Comparison of ENCODE assay signal across 10 cellular contexts in genomic region chr2:168211664-168212163, GRCh38. TPM values are rescaled to one million over a fixed set of nuclear protein-coding genes. Genes with fewer than 3 reads are reported as not detected.
DNase-seq lines count a peak whose midpoint lies in the region; ATAC-seq and FAIRE-seq lines count a peak whose summit lies in the region.
"Had no signal": no experiment of that assay in that cellular context is flagged by ENCODE, and none has a peak within 500 bp of the region (broad histone marks: within the 10 kb centered on the region; RNA-seq: fewer than 3 reads in every experiment).

No MANE protein-coding gene starts in this region.

- ATAC-seq in GM18907 (IDR thresholded peaks at IDR 0.05; ENCODE audit: unreplicated experiment) (peak; percentile 88), HG03064 (IDR thresholded peaks at IDR 0.05; ENCODE audit: low read depth, unreplicated experiment) (peak; percentile 53)

- no peaks in the 10 kb centered on the region for H3K4me1 ChIP-seq in SJCRH30
- H3K4me1 ChIP-seq in trophoblast cell (ENCODE audit: control insufficient read depth in 1 of 2, insufficient read depth in 2 of 2, low read length in 2 of 2), result peaks cover 0 to 4% of the 10 kb centered on the region in 2 experiments

- no peak overlapping the region for H2BK120ac ChIP-seq in trophoblast cell (ENCODE audit: insufficient read depth, low read length, poor library complexity)

- H2AFZ ChIP-seq in trophoblast cell (ENCODE audit: insufficient read depth, low read length, poor library complexity), result no peak overlapping the region

- no peaks in the 10 kb centered on the region for H3K79me1 ChIP-seq in trophoblast cell (ENCODE audit: low read length)

- no peak overlapping the region for H2AK5ac ChIP-seq in trophoblast cell (ENCODE audit: low read length)

- no peak overlapping the region for H3K4me2 ChIP-seq in trophoblast cell (ENCODE audit: low read length)

- H4K8ac ChIP-seq in trophoblast cell (ENCODE audit: low read depth, low read length), result no peak overlapping the region

- WGBS in trophoblast cell (ENCODE audit: extremely low coverage, insufficient coverage, insufficient read length), result no CpG with 5 or more reads among the region's 5 CpGs

- no peaks in the 10 kb centered on the region for H3K79me2 ChIP-seq in trophoblast cell (ENCODE audit: control insufficient read depth, insufficient read depth, low read length, poor library complexity)

- H3K36me3 ChIP-seq in SJCRH30, result no peaks in the 10 kb centered on the region
- no peaks in the 10 kb centered on the region for H3K36me3 ChIP-seq in trophoblast cell (ENCODE audit: control insufficient read depth in 1 of 2, insufficient read depth in 2 of 2, low read length in 2 of 2)

- H3K9me3 ChIP-seq in SJCRH30 (replicated peaks), result no peaks in the 10 kb centered on the region
- no peaks in the 10 kb centered on the region for H3K9me3 ChIP-seq in trophoblast cell (ENCODE audit: insufficient read depth, low read depth, low read length)

- no peak overlapping the region for H2BK12ac ChIP-seq in trophoblast cell (ENCODE audit: low read length)

- H3K23ac ChIP-seq in trophoblast cell (ENCODE audit: low read length), result no peak overlapping the region

- peak; percentile 38 for DNase-seq in activated naive CD4-positive, alpha-beta T cell treated with anti-CD3 and anti-CD28 coated beads, Interleukin-2, amount 50 U/mL, for 16 hours
- DNase-seq in renal cortical epithelial cell (ENCODE audit: low read depth), result peak; percentile 63
- no peak for DNase-seq in GM19239 (ENCODE audit: insufficient read length, low spot score)
- no peak for DNase-seq in SJCRH30
- DNase-seq in putamen (ENCODE audit: low spot score), result no peak
- no peak for DNase-seq in trophoblast cell
- DNase-seq: hypothalamus had no signal

- FAIRE-seq in GM19239 (lab: Jason Lieb, UNC), result no peak
- FAIRE-seq: GM18507 had no signal

- H3K27ac ChIP-seq in SJCRH30, result no peak overlapping the region
- H3K27ac ChIP-seq in trophoblast cell (ENCODE audit: low read depth, low read length), result no peak overlapping the region

- H3K18ac ChIP-seq in trophoblast cell (ENCODE audit: low read length), result no peak overlapping the region

- H4K12ac ChIP-seq in trophoblast cell (ENCODE audit: low read depth, low read length), result no peak overlapping the region

- H3K27me3 ChIP-seq in SJCRH30 (no peaks in the 10 kb centered on the region), trophoblast cell (ENCODE audit: insufficient read depth, low read length) (no peaks in the 10 kb centered on the region)

- H4K91ac ChIP-seq in trophoblast cell (ENCODE audit: low read depth, low read length), result no peak overlapping the region

- H3K4me3 ChIP-seq in SJCRH30 (no peak overlapping the region), trophoblast cell (ENCODE audit: low read depth, low read length) (no peak overlapping the region)

- H3K14ac ChIP-seq in trophoblast cell (ENCODE audit: low read length), result no peak overlapping the region

- no peak overlapping the region for H2BK5ac ChIP-seq in trophoblast cell (ENCODE audit: low read depth, low read length, poor library complexity)

- no peak overlapping the region for H3K4ac ChIP-seq in trophoblast cell (ENCODE audit: low read depth, low read length)

- no peak overlapping the region for H3K9ac ChIP-seq in trophoblast cell (ENCODE audit: low read length)

RNA-seq across cellular contexts. Expression of gene STK39, which starts 35.7 kb away (rescaled TPM):
- total RNA-seq in renal cortical epithelial cell, result 13.8 and 19.3 TPM in 2 replicates
- total RNA-seq in SJCRH30 (2014; rRNA removed; shearing (Covaris generic)), result 7.9 and 8.5 TPM in 2 replicates
- 4.8 and 4.9 TPM in 2 replicates for polyA plus RNA-seq in trophoblast cell (2013)

Comparison
In these comparisons a context has a peak if more than half of its experiments do, and no peak if none do; other contexts are left out.
1. DNase-seq: peak in activated naive CD4-positive, alpha-beta T cell treated with anti-CD3 and anti-CD28 coated beads, Interleukin-2, amount 50 U/mL, for 16 hours (single experiment) and renal cortical epithelial cell (single experiment); none in GM19239 (single experiment), SJCRH30 (0 of 2), putamen (single experiment) and trophoblast cell (0 of 2).